Comparison of ENCODE assay signal across 31 cellular contexts in the genomic region with DNA sequence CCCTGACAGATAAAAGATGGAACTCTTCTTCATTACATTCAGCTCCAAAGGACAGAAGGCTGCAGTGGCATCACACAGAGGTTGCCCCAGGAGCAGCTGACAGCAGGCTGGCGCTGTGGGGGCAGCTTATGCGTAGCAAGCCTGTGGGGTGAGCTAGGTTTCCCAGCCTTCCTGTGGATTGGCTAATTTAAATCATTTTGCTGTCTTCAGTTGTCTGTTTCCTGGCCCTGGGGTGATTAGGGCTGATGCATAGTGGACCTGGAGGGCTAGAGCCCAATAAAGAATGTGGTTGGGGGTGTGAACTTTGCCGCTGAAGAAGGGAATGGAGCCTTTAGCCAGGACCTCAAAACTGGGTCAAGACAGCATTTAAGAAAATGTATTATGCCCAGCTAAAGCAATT.
"Had no signal": no experiment of that assay in that cellular context is flagged by ENCODE, and none has a peak within 500 bp of the region (broad histone marks: within the 10 kb centered on the region; RNA-seq: fewer than 3 reads in every experiment).

No MANE protein-coding gene starts in this region.

- H3K4me1 ChIP-seq: adrenal gland, body of pancreas had no signal

- H3K27me3 ChIP-seq: adrenal gland, body of pancreas, brain microvascular endothelial cell, breast epithelium had no signal

- H3K4me3 Mint-ChIP-seq: activated B cell treated with CpG ODN at 0.5 μM for 24 hours; activated CD4-positive, alpha-beta memory T cell treated with anti-CD3 and anti-CD28 coated beads, Interleukin-2, amount 10 ng/mL, durations not matched to agents 7 days and 5 days; activated CD4-positive, alpha-beta T cell treated with anti-CD3 and anti-CD28 coated beads, Interleukin-2, amount 10 ng/mL, durations not matched to agents 7 days and 5 days; activated CD8-positive, alpha-beta memory T cell treated with anti-CD3 and anti-CD28 coated beads, Interleukin-2, amount 10 ng/mL, durations not matched to agents 7 days and 5 days; activated CD8-positive, alpha-beta T cell treated with anti-CD3 and anti-CD28 coated beads, Interleukin-2, amount 10 ng/mL, durations not matched to agents 7 days and 5 days; activated naive CD4-positive, alpha-beta T cell treated with anti-CD3 and anti-CD28 coated beads for 36 hours; activated naive CD8-positive, alpha-beta T cell treated with anti-CD3 and anti-CD28 coated beads for 36 hours; activated T-cell treated with anti-CD3 and anti-CD28 coated beads, Interleukin-2, amount 50 U/mL, for 24 hours; activated T-helper 17 cell treated with anti-CD3 and anti-CD28 coated beads, Interleukin-2, amount 50 U/mL, for 72 hours; T-cell; T-helper 17 cell had no signal

- H3K27me3 Mint-ChIP-seq: activated B cell treated with CpG ODN at 0.5 μM for 24 hours; activated CD4-positive, alpha-beta memory T cell treated with anti-CD3 and anti-CD28 coated beads, Interleukin-2, amount 10 ng/mL, durations not matched to agents 7 days and 5 days; activated CD4-positive, alpha-beta T cell treated with anti-CD3 and anti-CD28 coated beads, Interleukin-2, amount 10 ng/mL, durations not matched to agents 7 days and 5 days; activated CD8-positive, alpha-beta memory T cell treated with anti-CD3 and anti-CD28 coated beads, Interleukin-2, amount 10 ng/mL, durations not matched to agents 7 days and 5 days; activated naive CD8-positive, alpha-beta T cell treated with anti-CD3 and anti-CD28 coated beads for 36 hours; activated T-cell treated with anti-CD3 and anti-CD28 coated beads, Interleukin-2, amount 50 U/mL, for 24 hours; activated T-helper 17 cell treated with anti-CD3 and anti-CD28 coated beads, Interleukin-2, amount 50 U/mL, for 72 hours; T-cell; T-helper 17 cell had no signal

- H3K27ac ChIP-seq: adrenal gland, body of pancreas, brain microvascular endothelial cell, breast epithelium, VCaP had no signal

- DNase-seq: activated B cell treated with CpG ODN at 0.5 μM for 24 hours; activated CD4-positive, alpha-beta memory T cell treated with anti-CD3 and anti-CD28 coated beads, Interleukin-2, amount 10 ng/mL, durations not matched to agents 7 days and 5 days; activated CD4-positive, alpha-beta T cell treated with anti-CD3 and anti-CD28 coated beads for 48 hours; activated CD4-positive, alpha-beta T cell treated with anti-CD3 and anti-CD28 coated beads, Interleukin-2, amount 10 ng/mL, durations not matched to agents 7 days and 5 days; activated CD4-positive, alpha-beta T cell treated with anti-CD3 and anti-CD28 coated beads, Interleukin-2, amount 50 U/mL, for 48 hours; activated CD4-positive, CD25-positive, alpha-beta regulatory T cell treated with anti-CD3 and anti-CD28 coated beads, Interleukin-2, amount 50 U/mL, for 72 hours; activated CD8-positive, alpha-beta memory T cell treated with anti-CD3 and anti-CD28 coated beads for 24 hours; activated CD8-positive, alpha-beta memory T cell treated with anti-CD3 and anti-CD28 coated beads, Interleukin-2, amount 10 ng/mL, durations not matched to agents 7 days and 5 days; activated CD8-positive, alpha-beta memory T cell treated with anti-CD3 and anti-CD28 coated beads, Interleukin-2, amount 50 U/mL, for 48 hours; activated CD8-positive, alpha-beta T cell treated with anti-CD3 and anti-CD28 coated beads, Interleukin-2, amount 10 ng/mL, durations not matched to agents 7 days and 5 days; activated effector memory CD4-positive, alpha-beta T cell treated with anti-CD3 and anti-CD28 coated beads, Interleukin-2, amount 50 U/mL, for 16 hours; activated gamma-delta T cell treated with Interleukin-2 at 50 U/mL for 16 hours; activated naive CD4-positive, alpha-beta T cell; activated naive CD4-positive, alpha-beta T cell treated with anti-CD3 and anti-CD28 coated beads for 36 hours; activated naive CD4-positive, alpha-beta T cell treated with anti-CD3 and anti-CD28 coated beads, Interleukin-2, amount 50 U/mL, for 16 hours; activated naive CD8-positive, alpha-beta T cell treated with anti-CD3 and anti-CD28 coated beads for 36 hours; activated T-cell treated with anti-CD3 and anti-CD28 coated beads, Interleukin-2, amount 50 U/mL, for 24 hours; activated T-cell treated with anti-CD3 and anti-CD28 coated beads, Interleukin-2, amount 50 U/mL, for 48 hours; adrenal gland; amniotic stem cell; aorta; body of pancreas; brain microvascular endothelial cell; central memory CD4-positive, alpha-beta T cell; T-cell; T-helper 17 cell; T-helper 9 cell had no signal

- H3K4me3 ChIP-seq: adrenal gland, body of pancreas, breast epithelium had no signal

- H3K4me1 Mint-ChIP-seq: activated B cell treated with CpG ODN at 0.5 μM for 24 hours; activated CD4-positive, alpha-beta memory T cell treated with anti-CD3 and anti-CD28 coated beads, Interleukin-2, amount 10 ng/mL, durations not matched to agents 7 days and 5 days; activated CD4-positive, alpha-beta T cell treated with anti-CD3 and anti-CD28 coated beads, Interleukin-2, amount 10 ng/mL, durations not matched to agents 7 days and 5 days; activated CD8-positive, alpha-beta memory T cell treated with anti-CD3 and anti-CD28 coated beads, Interleukin-2, amount 10 ng/mL, durations not matched to agents 7 days and 5 days; activated naive CD8-positive, alpha-beta T cell treated with anti-CD3 and anti-CD28 coated beads for 36 hours; activated T-helper 17 cell treated with anti-CD3 and anti-CD28 coated beads, Interleukin-2, amount 50 U/mL, for 72 hours; T-cell; T-helper 17 cell had no signal

- H3K9me3 ChIP-seq: adrenal gland, body of pancreas, breast epithelium had no signal

- H3K36me3 Mint-ChIP-seq: activated CD8-positive, alpha-beta memory T cell treated with anti-CD3 and anti-CD28 coated beads, Interleukin-2, amount 10 ng/mL, durations not matched to agents 7 days and 5 days; activated naive CD4-positive, alpha-beta T cell treated with anti-CD3 and anti-CD28 coated beads, Interleukin-2, amount 50 U/mL, for 72 hours; activated naive CD8-positive, alpha-beta T cell treated with anti-CD3 and anti-CD28 coated beads for 36 hours; T-cell had no signal

- H3K36me3 ChIP-seq: adrenal gland, brain microvascular endothelial cell, breast epithelium had no signal

- H3K27ac Mint-ChIP-seq: activated B cell treated with CpG ODN at 0.5 μM for 24 hours; activated CD4-positive, alpha-beta memory T cell treated with anti-CD3 and anti-CD28 coated beads, Interleukin-2, amount 10 ng/mL, durations not matched to agents 7 days and 5 days; activated CD4-positive, alpha-beta T cell treated with anti-CD3 and anti-CD28 coated beads, Interleukin-2, amount 10 ng/mL, durations not matched to agents 7 days and 5 days; activated CD8-positive, alpha-beta memory T cell treated with anti-CD3 and anti-CD28 coated beads, Interleukin-2, amount 10 ng/mL, durations not matched to agents 7 days and 5 days; activated CD8-positive, alpha-beta T cell treated with anti-CD3 and anti-CD28 coated beads, Interleukin-2, amount 10 ng/mL, durations not matched to agents 7 days and 5 days; activated naive CD4-positive, alpha-beta T cell treated with anti-CD3 and anti-CD28 coated beads for 36 hours; activated naive CD4-positive, alpha-beta T cell treated with anti-CD3 and anti-CD28 coated beads, Interleukin-2, amount 50 U/mL, for 72 hours; activated naive CD8-positive, alpha-beta T cell treated with anti-CD3 and anti-CD28 coated beads for 36 hours; activated T-cell treated with anti-CD3 and anti-CD28 coated beads, Interleukin-2, amount 50 U/mL, for 24 hours; activated T-helper 17 cell treated with anti-CD3 and anti-CD28 coated beads, Interleukin-2, amount 50 U/mL, for 72 hours; T-cell; T-helper 17 cell had no signal

- H3K9me3 Mint-ChIP-seq: activated B cell treated with CpG ODN at 0.5 μM for 24 hours; activated CD4-positive, alpha-beta T cell treated with anti-CD3 and anti-CD28 coated beads, Interleukin-2, amount 10 ng/mL, durations not matched to agents 7 days and 5 days; activated naive CD4-positive, alpha-beta T cell treated with anti-CD3 and anti-CD28 coated beads for 36 hours; activated naive CD8-positive, alpha-beta T cell treated with anti-CD3 and anti-CD28 coated beads for 36 hours; activated T-cell treated with anti-CD3 and anti-CD28 coated beads, Interleukin-2, amount 50 U/mL, for 24 hours; activated T-helper 17 cell treated with anti-CD3 and anti-CD28 coated beads, Interleukin-2, amount 50 U/mL, for 72 hours had no signal
